17 cellular contexts compared by ENCODE assay signal in genomic region chr17:81503619-81504018, GRCh38. TPM values are rescaled to one million over a fixed set of nuclear protein-coding genes. Genes with fewer than 3 reads are reported as not detected.
A peak's percentile ranks its signal among the peaks of the same experiment; 100 is the strongest.
DNase-seq lines count a peak whose midpoint lies in the region; ATAC-seq and TF ChIP-seq lines count a peak whose summit lies in the region.
"Had no signal": no experiment of that assay in that cellular context is flagged by ENCODE, and none has a peak within 500 bp of the region (broad histone marks: within the 10 kb centered on the region; RNA-seq: fewer than 3 reads in every experiment).

No MANE protein-coding gene starts in this region.

- H3K9me3 ChIP-seq in HEK293 (ENCODE audit: control insufficient read depth, insufficient read depth, low read depth, low read length) (no peaks in the 10 kb centered on the region), PC-3 (ENCODE audit: low read length) (no peaks in the 10 kb centered on the region)
- H3K9me3 ChIP-seq: BE2C, BLaER1 had no signal

- BruUV-seq in Calu3 (replicated peaks; lab: Mats Ljungman, UMichigan) (no TSS peak), PC-3 (replicated peaks; lab: Mats Ljungman, UMichigan) (no TSS peak)

- H3K27ac ChIP-seq in HEK293 (ENCODE audit: extremely low read depth, low read depth, low read length) (no peak overlapping the region), PC-3 (ENCODE audit: low read length) (no peak overlapping the region)
- H3K27ac ChIP-seq: BLaER1 had no signal

- no peak for DNase-seq in Calu3
- DNase-seq in memory B cell (ENCODE audit: low spot score in 2 of 2): no peak
- no peak for DNase-seq in effector CD4-positive, alpha-beta T cell
- DNase-seq in PC-3: no peak
- DNase-seq: 8988T; ACHN; BE2C; C1 segment of cervical spinal cord; CD4-positive, CD25-positive, alpha-beta regulatory T cell; CD8-positive, alpha-beta memory T cell; COR-L47; DMS79 treated with DMSO at 0.1 percent for 48 hours; GF-D8 had no signal

- H3K9me2 ChIP-seq in PC-3 (replicated peaks; ENCODE audit: low read length): no peaks in the 10 kb centered on the region

- TF ChIP-seq CTCF in Calu3 (IDR thresholded peaks at IDR 0.05; ENCODE audit: unreplicated experiment): no peak
- TF ChIP-seq CTCF in HEK293 (tag by site-specific recombination; IDR thresholded peaks at IDR 0.05): no peak
- no peak for TF ChIP-seq CTCF in PC-3 (conservative IDR thresholded peaks at IDR 0.05; ENCODE audit: low read depth, low read length)

- no peak for ATAC-seq in memory B cell (ENCODE audit: low read depth)
- ATAC-seq in PC-3: no peak

- H3K27ac Mint-ChIP-seq in Calu3 (ENCODE audit: unreplicated experiment) (peak overlapping the region; percentile 0), memory B cell (peak overlapping the region; percentile 26)
- H3K27ac Mint-ChIP-seq: CD14-positive monocyte; CD4-positive, alpha-beta memory T cell; CD4-positive, CD25-positive, alpha-beta regulatory T cell had no signal

- H4K20me1 ChIP-seq in PC-3 (ENCODE audit: low read length): no peaks in the 10 kb centered on the region

- CTCF ChIA-PET in Calu3 (lab: Charles Lee) (no interaction called here), HEK293 (lab: Yijun Ruan, JAX) (no interaction called here), PC-3 (lab: Charles Lee) (no interaction called here)

- H3K27me3 ChIP-seq in PC-3 (ENCODE audit: low read length): no peaks in the 10 kb centered on the region
- H3K27me3 ChIP-seq: BE2C had no signal

- H3K4me3 ChIP-seq in HEK293 (ENCODE audit: low read depth, low read length) (no peak overlapping the region), PC-3 (ENCODE audit: low read length) (no peak overlapping the region)
- H3K4me3 ChIP-seq: BLaER1 had no signal

- H3K4me1 ChIP-seq in HEK293 (ENCODE audit: control insufficient read depth, insufficient read depth, low read length): no peaks in the 10 kb centered on the region
- no peaks in the 10 kb centered on the region for H3K4me1 ChIP-seq in PC-3 (ENCODE audit: insufficient read depth, low read length)
- H3K4me1 ChIP-seq: BE2C had no signal

- no peak overlapping the region for H2AFZ ChIP-seq in PC-3 (ENCODE audit: low read length)

- peaks cover 2 to 6% of the 10 kb centered on the region in 2 experiments; a peak in 2 of 3 replicates for H3K36me3 ChIP-seq in HEK293 (ENCODE audit: control insufficient read depth in 2 of 2, insufficient read depth in 1 of 2, low read length in 2 of 2)
- H3K36me3 ChIP-seq in PC-3 (ENCODE audit: low read depth, low read length): no peaks in the 10 kb centered on the region

- intact Hi-C loops in Calu3 (cut with micrococcal nuclease; ENCODE audit: unreplicated experiment): no loop called here
- intact Hi-C loops in PC-3 (cut with micrococcal nuclease): no loop called here

- no peaks in the 10 kb centered on the region for H3K79me2 ChIP-seq in PC-3 (ENCODE audit: low read length)

- no peaks in the 10 kb centered on the region for H3K9me3 Mint-ChIP-seq in Calu3 (ENCODE audit: low read depth, unreplicated experiment)
- no peaks in the 10 kb centered on the region for H3K9me3 Mint-ChIP-seq in memory B cell
- H3K9me3 Mint-ChIP-seq: CD4-positive, alpha-beta memory T cell; CD4-positive, CD25-positive, alpha-beta regulatory T cell; CD8-positive, alpha-beta memory T cell had no signal

- H3K4me3 Mint-ChIP-seq in Calu3 (ENCODE audit: low read depth, unreplicated experiment): no peak overlapping the region
- H3K4me3 Mint-ChIP-seq in memory B cell: no peak overlapping the region
- H3K4me3 Mint-ChIP-seq: CD4-positive, alpha-beta memory T cell; CD8-positive, alpha-beta memory T cell had no signal

- no peaks in the 10 kb centered on the region for H3F3A ChIP-seq in PC-3 (ENCODE audit: low read length, unreplicated experiment)

- H3K4me1 Mint-ChIP-seq in Calu3 (ENCODE audit: low read depth, unreplicated experiment): no peaks in the 10 kb centered on the region
- H3K4me1 Mint-ChIP-seq in memory B cell: peaks cover 3% of the 10 kb centered on the region

- H3K36me3 Mint-ChIP-seq in Calu3 (ENCODE audit: insufficient read depth, unreplicated experiment) (peaks cover 37% of the 10 kb centered on the region), memory B cell (peaks cover 3% of the 10 kb centered on the region)

- no peaks in the 10 kb centered on the region for H3K27me3 Mint-ChIP-seq in Calu3 (ENCODE audit: unreplicated experiment)
- H3K27me3 Mint-ChIP-seq in memory B cell: no peaks in the 10 kb centered on the region
- H3K27me3 Mint-ChIP-seq: CD4-positive, alpha-beta memory T cell had no signal

- POLR2A ChIA-PET in HEK293 (lab: Yijun Ruan, JAX): interaction anchor here (0.6 kb wide), 1 partner anchor 284 kb away, joined by 5 read pairs; no protein-coding TSS in a partner anchor
- POLR2A ChIA-PET in PC-3 (lab: Charles Lee; ENCODE audit: unreplicated experiment): no interaction called here

- H3K4me2 ChIP-seq in PC-3 (ENCODE audit: low read length): no peak overlapping the region
- H3K4me2 ChIP-seq: BLaER1 had no signal

- H3K9ac ChIP-seq in PC-3 (ENCODE audit: low read length): no peak overlapping the region
- H3K9ac ChIP-seq: BLaER1 had no signal

TF ChIP-seq in HEK293, 187 proteins besides CTCF, POLR2A, EP300 and RAD21:
- TF ChIP-seq ZNF366 (tag by site-specific recombination; conservative IDR thresholded peaks at IDR 0.05): peak; percentile 69
- no peak for TF ChIP-seq ZNF23 (tag by site-specific recombination; IDR thresholded peaks at IDR 0.05; ENCODE audit: borderline replicate concordance)
- TF ChIP-seq ZNF624 (tag by site-specific recombination; IDR thresholded peaks at IDR 0.05): no peak
- no peak for TF ChIP-seq BCL11B (tag by site-specific recombination; IDR thresholded peaks at IDR 0.05; ENCODE audit: low read depth)
- no peak for TF ChIP-seq ZNF114 (tag by site-specific recombination; IDR thresholded peaks at IDR 0.05)
- no peak for TF ChIP-seq ZNF335 (tag by site-specific recombination; conservative IDR thresholded peaks at IDR 0.05)
- no peak for TF ChIP-seq ZNF214 (tag by site-specific recombination; IDR thresholded peaks at IDR 0.05; ENCODE audit: borderline replicate concordance)
- no peak for TF ChIP-seq ZNF48 (tag by site-specific recombination; IDR thresholded peaks at IDR 0.05)
- no peak for TF ChIP-seq SP2 (tag by site-specific recombination; IDR thresholded peaks at IDR 0.05)
- TF ChIP-seq, protein P1, sequence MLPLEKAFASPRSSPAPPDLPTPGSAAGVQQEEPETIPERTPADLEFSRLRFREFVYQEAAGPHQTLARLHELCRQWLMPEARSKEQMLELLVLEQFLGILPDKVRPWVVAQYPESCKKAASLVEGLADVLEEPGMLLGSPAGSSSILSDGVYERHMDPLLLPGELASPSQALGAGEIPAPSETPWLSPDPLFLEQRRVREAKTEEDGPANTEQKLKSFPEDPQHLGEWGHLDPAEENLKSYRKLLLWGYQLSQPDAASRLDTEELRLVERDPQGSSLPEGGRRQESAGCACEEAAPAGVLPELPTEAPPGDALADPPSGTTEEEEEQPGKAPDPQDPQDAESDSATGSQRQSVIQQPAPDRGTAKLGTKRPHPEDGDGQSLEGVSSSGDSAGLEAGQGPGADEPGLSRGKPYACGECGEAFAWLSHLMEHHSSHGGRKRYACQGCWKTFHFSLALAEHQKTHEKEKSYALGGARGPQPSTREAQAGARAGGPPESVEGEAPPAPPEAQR (tag by site-specific recombination; IDR thresholded peaks at IDR 0.05): no peak
- no peak for TF ChIP-seq HOXA7 (CRISPR knock-in tag; IDR thresholded peaks at IDR 0.05; ENCODE audit: borderline replicate concordance)
- TF ChIP-seq ZNF76 (tag by site-specific recombination; IDR thresholded peaks at IDR 0.05; ENCODE audit: borderline replicate concordance, low read depth): no peak
- no peak for TF ChIP-seq MZF1 (tag by site-specific recombination; IDR thresholded peaks at IDR 0.05; ENCODE audit: borderline replicate concordance)
- TF ChIP-seq ZNF169 (tag by site-specific recombination; IDR thresholded peaks at IDR 0.05): no peak
- TF ChIP-seq YY1 (tag by site-specific recombination; IDR thresholded peaks at IDR 0.05): no peak
- TF ChIP-seq ZNF843 (tag by site-specific recombination; IDR thresholded peaks at IDR 0.05): no peak
- peak; percentile 71 for TF ChIP-seq PRDM1 (tag by site-specific recombination; IDR thresholded peaks at IDR 0.05)

RNA-seq across cellular contexts. Expression of gene ACTG1, which starts 9.0 kb away (rescaled TPM):
- 2,184 and 2,327 TPM in 2 replicates for total RNA-seq in Calu3 (2022)
- total RNA-seq in PC-3 (2014; rRNA removed): 4,503 and 4,798 TPM in 2 replicates

RNA-seq across cellular contexts. Expression of gene FSCN2, which starts 24.6 kb away (rescaled TPM):
- total RNA-seq in Calu3 (2022) (5.5 and 7.0 TPM in 2 replicates), PC-3 (2014; rRNA removed) (0.87 and 2.4 TPM in 2 replicates)

RNA-seq across cellular contexts. Expression of gene FAAP100, which starts 48.5 kb away (rescaled TPM):
- 39.4 and 39.7 TPM in 2 replicates for total RNA-seq in Calu3 (2022)
- total RNA-seq in PC-3 (2014; rRNA removed): 23.3 and 34.6 TPM in 2 replicates
